In genomic region chr5:81018608-81019007, GRCh38 we compare ENCODE assay signal across 1 cellular context. TPM values are rescaled to one million over a fixed set of nuclear protein-coding genes. Genes with fewer than 3 reads are reported as not detected.
"Had no signal": no experiment of that assay in that cellular context is flagged by ENCODE, and none has a peak within 500 bp of the region (broad histone marks: within the 10 kb centered on the region; RNA-seq: fewer than 3 reads in every experiment).

No MANE protein-coding gene starts in this region.

RNA-seq across cellular contexts. Expression of gene RASGRF2, which starts 58.4 kb away (rescaled TPM):
- polyA plus RNA-seq: foreskin keratinocyte had no signal
